19 cellular contexts compared by ENCODE assay signal in the genomic region with DNA sequence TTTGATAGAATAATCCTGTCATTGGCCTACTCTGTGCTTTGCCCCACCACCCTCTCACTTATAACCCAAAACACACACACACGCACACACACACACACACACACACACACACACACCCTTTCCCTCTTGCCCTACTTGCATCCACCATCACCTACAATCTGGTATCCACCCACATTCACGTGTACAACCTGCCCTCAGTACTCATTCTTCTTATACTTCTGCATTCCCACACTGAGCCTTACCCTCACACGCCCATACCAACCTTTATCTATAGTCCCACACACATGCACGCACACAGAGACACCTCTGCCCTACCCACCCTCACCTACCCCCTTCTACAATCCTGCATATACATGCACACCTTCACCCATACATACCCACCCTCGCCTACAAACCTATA. TPM values are rescaled to one million over a fixed set of nuclear protein-coding genes. Genes with fewer than 3 reads are reported as not detected.
DNase-seq lines count a peak whose midpoint lies in the region; ATAC-seq and TF ChIP-seq lines count a peak whose summit lies in the region.
"Had no signal": no experiment of that assay in that cellular context is flagged by ENCODE, and none has a peak within 500 bp of the region (broad histone marks: within the 10 kb centered on the region; RNA-seq: fewer than 3 reads in every experiment).

No MANE protein-coding gene starts in this region.

- no peak overlapping the region for H2AFZ ChIP-seq in neuronal stem cell (ENCODE audit: low read length)
- H2AFZ ChIP-seq in GM23338: no peak overlapping the region

- TF ChIP-seq CTCF in HEK293 (tag by site-specific recombination; IDR thresholded peaks at IDR 0.05) (no peak), transverse colon (IDR thresholded peaks at IDR 0.05) (no peak), GM13977 (IDR thresholded peaks at IDR 0.05; ENCODE audit: extremely low read depth, insufficient read depth, missing control alignments) (no peak), GM23338 (conservative IDR thresholded peaks at IDR 0.05; ENCODE audit: low read depth in 2 of 2) (no peak)

- peaks cover 2% of the 10 kb centered on the region; the same call in 2 of the 3 replicates for H3K4me1 Mint-ChIP-seq in GM23338
- H3K4me1 Mint-ChIP-seq: B cell; CD4-positive, CD25-positive, alpha-beta regulatory T cell had no signal

- in situ Hi-C loops in transverse colon (cut with MboI; ENCODE audit: low pct_ligation_motif_present in 1 of 4, low pct_unique_long_range_greater_than_20kb in 1 of 4, low sequenced_read_pairs in 3 of 4): no loop called here
- in situ Hi-C loops in GM13977 (cut with MboI; ENCODE audit: low pct_unique_long_range_greater_than_20kb, low sequenced_read_pairs, unreplicated experiment): no loop called here

- ATAC-seq in left colon (peak; percentile 63), GM23338 (no peak)
- ATAC-seq: CD8-positive, alpha-beta T cell had no signal

- H3K23ac ChIP-seq in neuronal stem cell (ENCODE audit: low read depth, low read length, poor library complexity): no peak overlapping the region

- no peaks in the 10 kb centered on the region for H3K9me3 ChIP-seq in HEK293 (ENCODE audit: control insufficient read depth, insufficient read depth, low read depth, low read length)
- no peaks in the 10 kb centered on the region for H3K9me3 ChIP-seq in neuronal stem cell (replicated peaks in 1 of 2; ENCODE audit: control insufficient read depth in 2 of 2, insufficient read depth in 1 of 2, low read depth in 1 of 2, low read length in 2 of 2)
- H3K9me3 ChIP-seq in transverse colon: no peaks in the 10 kb centered on the region

- peak; percentile 32 for TF ChIP-seq POLR2A in transverse colon (IDR thresholded peaks at IDR 0.05)

- H3K4me3 ChIP-seq in HEK293 (ENCODE audit: low read depth, low read length) (no peak overlapping the region), neuronal stem cell (ENCODE audit: low read length in 2 of 2) (peak overlapping the region in 1 of 2 donors; percentile 11), transverse colon (no peak overlapping the region), GM23338 (no peak overlapping the region)
- H3K4me3 ChIP-seq: BLaER1 had no signal

- no peaks in the 10 kb centered on the region for H3K79me2 ChIP-seq in GM23338 (replicated peaks; ENCODE audit: insufficient read depth)

- no peak overlapping the region for H3K4me3 Mint-ChIP-seq in GM23338
- H3K4me3 Mint-ChIP-seq: B cell; CD4-positive, CD25-positive, alpha-beta regulatory T cell; CD8-positive, alpha-beta T cell had no signal

- H3K27me3 ChIP-seq in neuronal stem cell (ENCODE audit: control insufficient read depth in 3 of 3, insufficient read depth in 3 of 3, low read depth in 1 of 3, low read length in 3 of 3) (no peaks in the 10 kb centered on the region), transverse colon (no peaks in the 10 kb centered on the region), GM23338 (ENCODE audit: insufficient read depth) (no peaks in the 10 kb centered on the region)
- H3K27me3 ChIP-seq: BLaER1 had no signal

- H3K27me3 Mint-ChIP-seq in GM23338 (ENCODE audit: insufficient read depth, low read depth, poor library complexity): no peaks in the 10 kb centered on the region

- H3K79me1 ChIP-seq in neuronal stem cell (ENCODE audit: low read depth, low read length): no peaks in the 10 kb centered on the region

- H3K9me3 Mint-ChIP-seq in GM23338: no peaks in the 10 kb centered on the region
- H3K9me3 Mint-ChIP-seq: CD8-positive, alpha-beta T cell had no signal

- H3F3A ChIP-seq in GM23338 (replicated peaks; ENCODE audit: low read depth): no peaks in the 10 kb centered on the region

- no peak overlapping the region for H3K27ac Mint-ChIP-seq in GM23338
- H3K27ac Mint-ChIP-seq: B cell; CD4-positive, CD25-positive, alpha-beta regulatory T cell; CD8-positive, alpha-beta T cell had no signal

- no peak overlapping the region for H2BK120ac ChIP-seq in neuronal stem cell (ENCODE audit: low read depth, low read length)

- H3K9me2 ChIP-seq in GM23338 (ENCODE audit: insufficient read depth): no peaks in the 10 kb centered on the region

- TF ChIP-seq EP300 in transverse colon (IDR thresholded peaks at IDR 0.05; ENCODE audit: low read depth): peak; percentile 42

- no peaks in the 10 kb centered on the region for H3K4me1 ChIP-seq in HEK293 (ENCODE audit: control insufficient read depth, insufficient read depth, low read length)
- H3K4me1 ChIP-seq in neuronal stem cell (ENCODE audit: control insufficient read depth in 2 of 2, insufficient read depth in 1 of 2, low read depth in 1 of 2, low read length in 2 of 2): no peaks in the 10 kb centered on the region
- H3K4me1 ChIP-seq in transverse colon: peaks cover 0 to 18% (median 7%) of the 10 kb centered on the region in 4 donors
- H3K4me1 ChIP-seq in GM23338 (ENCODE audit: insufficient read depth): peaks cover 1% of the 10 kb centered on the region; the same call in 1 of the 2 replicates

- no peak overlapping the region for H3K4ac ChIP-seq in neuronal stem cell (ENCODE audit: low read length)

- H3K4me2 ChIP-seq in neuronal stem cell (ENCODE audit: insufficient read depth, low read length, poor library complexity, severe bottlenecking) (no peak overlapping the region), GM23338 (no peak overlapping the region)

- DNase-seq in left colon (peak; percentile 41 to 42), neuronal stem cell (ENCODE audit: low spot score) (no peak), transverse colon (peak; percentile 49), NCI-H748 (lab: John Stamatoyannopoulos, UW; ENCODE audit: unreplicated experiment) (no peak), GM13977 (ENCODE audit: low spot score) (no peak), retina (no peak), GM23338 (ENCODE audit: low spot score) (no peak)
- DNase-seq: Caco-2; CD4-positive, CD25-positive, alpha-beta regulatory T cell; CD8-positive, alpha-beta T cell; DMS153; DND-41; GOT3; HCEC 1CT had no signal

- no peaks in the 10 kb centered on the region for H3K36me3 Mint-ChIP-seq in GM23338 (ENCODE audit: low read depth)
- H3K36me3 Mint-ChIP-seq: CD4-positive, CD25-positive, alpha-beta regulatory T cell; CD8-positive, alpha-beta T cell had no signal

- POLR2A ChIA-PET in HEK293 (lab: Yijun Ruan, JAX): no interaction called here

- H4K20me1 ChIP-seq in GM23338 (replicated peaks; ENCODE audit: insufficient read depth): no peaks in the 10 kb centered on the region
- H4K20me1 ChIP-seq: BLaER1 had no signal

- no peak overlapping the region for H3K14ac ChIP-seq in neuronal stem cell (ENCODE audit: low read length)

- CTCF ChIA-PET in HEK293 (lab: Yijun Ruan, JAX): no interaction called here

- WGBS in neuronal stem cell (ENCODE audit: extremely low coverage in 2 of 2, insufficient read length in 2 of 2, insufficient replicate concordance in 1 of 2), 2 donors: 100% methylated on average over 3 of the region's 5 CpGs; no CpG with 5 or more reads in 1 of the 2 donors
- WGBS in transverse colon (ENCODE audit: low coverage in 1 of 2), 2 donors: 60 to 68% methylated on average over 2 to 5 of the region's 5 CpGs

- no peak overlapping the region for H2BK5ac ChIP-seq in neuronal stem cell (ENCODE audit: low read length)

- H3K18ac ChIP-seq in neuronal stem cell (ENCODE audit: low read length): no peak overlapping the region

- no peak overlapping the region for H3K27ac ChIP-seq in HEK293 (ENCODE audit: extremely low read depth, low read depth, low read length)
- no peak overlapping the region for H3K27ac ChIP-seq in neuronal stem cell (replicated peaks; ENCODE audit: low read length)
- H3K27ac ChIP-seq in transverse colon: peak overlapping the region; percentile 77 to 83 (median 81)
- no peak overlapping the region for H3K27ac ChIP-seq in GM23338 (ENCODE audit: low read depth)
- H3K27ac ChIP-seq: 22Rv1, BLaER1, C4-2B had no signal

- H3K9ac ChIP-seq in neuronal stem cell (ENCODE audit: low read depth, low read length, poor library complexity): no peak overlapping the region
- H3K9ac ChIP-seq: BLaER1 had no signal

- H2AK5ac ChIP-seq in neuronal stem cell (ENCODE audit: low read depth, low read length): no peak overlapping the region

- intact Hi-C loops in left colon (cut with DNase I, micrococcal nuclease): no loop called here
- intact Hi-C loops in transverse colon (cut with DNase I; ENCODE audit: low total_unique reads): no loop called here

- peak overlapping the region; percentile 19 for H4K8ac ChIP-seq in neuronal stem cell (ENCODE audit: low read depth, low read length)

- H2BK15ac ChIP-seq in neuronal stem cell (ENCODE audit: low read length): no peak overlapping the region

- peak overlapping the region; percentile 93 for H2BK12ac ChIP-seq in neuronal stem cell (ENCODE audit: low read length)

- no peak overlapping the region for H4K91ac ChIP-seq in neuronal stem cell (ENCODE audit: low read depth, low read length, poor library complexity)

- H3K36me3 ChIP-seq in HEK293 (ENCODE audit: control insufficient read depth in 2 of 2, insufficient read depth in 1 of 2, low read length in 2 of 2) (no peaks in the 10 kb centered on the region), neuronal stem cell (replicated peaks in 1 of 2; ENCODE audit: control insufficient read depth in 2 of 2, insufficient read depth in 2 of 2, low read length in 2 of 2) (no peaks in the 10 kb centered on the region), transverse colon (no peaks in the 10 kb centered on the region), GM23338 (ENCODE audit: insufficient read depth) (no peaks in the 10 kb centered on the region)
- H3K36me3 ChIP-seq: BLaER1 had no signal

TF ChIP-seq in HEK293, 187 proteins besides CTCF, POLR2A, EP300 and RAD21:
- TF ChIP-seq ZFHX2 (tag by site-specific recombination; conservative IDR thresholded peaks at IDR 0.05) (0 out of 2 replicates have a peak, but pooled peaks have one; percentile 24), EGR2 (tag by site-specific recombination; IDR thresholded peaks at IDR 0.05; ENCODE audit: low read depth) (peak; percentile 72; the same call in 1 of the 2 replicates), WT1 (tag by site-specific recombination; IDR thresholded peaks at IDR 0.05) (no peak), ZFP69B (tag by site-specific recombination; IDR thresholded peaks at IDR 0.05) (no peak), ZNF311 (tag by site-specific recombination; IDR thresholded peaks at IDR 0.05; ENCODE audit: borderline replicate concordance) (no peak)
TF ChIP-seq in HEK293: peak in this region for 2.

TF ChIP-seq in GM23338, 12 proteins besides CTCF, POLR2A, EP300 and RAD21:
- TF ChIP-seq EZH2phosphoT487 (IDR thresholded peaks at IDR 0.05; ENCODE audit: unreplicated experiment) (no peak), JUNB (IDR thresholded peaks at IDR 0.05; ENCODE audit: unreplicated experiment) (no peak)

RNA-seq across cellular contexts. Expression of gene SRI, which starts 10.8 kb away (rescaled TPM):
- total RNA-seq in left colon (1,000 to 10,000 TPM in 1 of 2 donors, 100 to 1,000 TPM in 1; 634 to 1,188 TPM), transverse colon (100 to 1,000 TPM; 163 to 672 (median 475) TPM)
- 131 TPM for polyA plus RNA-seq in neuronal stem cell (2013, experiment 1 of 2)
- polyA plus RNA-seq in neuronal stem cell (2013, experiment 2 of 2): 122 TPM
- 141 and 169 TPM in 2 replicates for total RNA-seq in GM23338 (2014; rRNA removed; shearing (Covaris generic))
- polyA plus RNA-seq in GM23338 (2016; fragmentation: Nextera tagmentation; extraction: Ambion mirVana): 288 and 321 TPM in 2 replicates

Comparison
In these comparisons a context has a peak if more than half of its experiments do, and no peak if none do; other contexts are left out.
1. H3K27ac ChIP-seq: peak in transverse colon (4 of 4); none in HEK293 (single experiment), neuronal stem cell (single experiment) and GM23338 (single experiment).
2. DNase-seq: peak in left colon (2 of 2) and transverse colon (single experiment); none in neuronal stem cell (single experiment), NCI-H748 (single experiment), GM13977 (single experiment), retina (single experiment) and GM23338 (single experiment).